ENCODE assay signal across 8 cellular contexts in genomic region chr17:15831182-15831581, GRCh38.
DNase-seq lines count a peak whose midpoint lies in the region; ATAC-seq, FAIRE-seq and TF ChIP-seq lines count a peak whose summit lies in the region.
"Not testable (repeated sequence)": the region's sequence is repeated elsewhere in the genome, so short reads cannot be mapped to it uniquely, and the experiment has no call there.

No MANE protein-coding gene starts in this region.

- not testable (repeated sequence) for TF ChIP-seq RAD21 in A549 (conservative IDR thresholded peaks at IDR 0.05 in 1 of 2, IDR thresholded peaks at IDR 0.05 in 1 of 2)

- peak overlapping the region; percentile 26 for H3K27ac Mint-ChIP-seq in activated naive CD8-positive, alpha-beta T cell treated with anti-CD3 and anti-CD28 coated beads for 36 hours

- H3K4me1 ChIP-seq in A549 = peaks cover 17% of the 10 kb centered on the region

- not testable (repeated sequence) for TF ChIP-seq POLR2A in A549 (IDR thresholded peaks at IDR 0.05; ENCODE audit: low read length)

- FAIRE-seq in A549 (lab: Jason Lieb, UNC) = not testable (repeated sequence)

- ATAC-seq in A549 = not testable (repeated sequence)
- ATAC-seq in GM18508 (IDR thresholded peaks at IDR 0.05; ENCODE audit: insufficient read depth, unreplicated experiment) (peak; percentile 89), GM21360 (IDR thresholded peaks at IDR 0.05; ENCODE audit: unreplicated experiment) (peak; percentile 91), HG02840 (IDR thresholded peaks at IDR 0.05; ENCODE audit: low FRiP score, unreplicated experiment) (peak; percentile 75), HG03460 (IDR thresholded peaks at IDR 0.05; ENCODE audit: unreplicated experiment) (peak; percentile 84)

- H3K9me3 ChIP-seq in A549 = not testable (repeated sequence)

- CTCF ChIA-PET in A549 (lab: Yijun Ruan, JAX) = interaction anchor here (1.1 to 4.1 kb wide), 2 partner anchors 116 to 167 kb away, joined by 3 to 60 read pairs; partner anchors contain the start of gene ADORA2B

- peaks cover 29% of the 10 kb centered on the region for H3K4me1 Mint-ChIP-seq in activated naive CD8-positive, alpha-beta T cell treated with anti-CD3 and anti-CD28 coated beads for 36 hours

- H3K4me3 Mint-ChIP-seq in activated naive CD8-positive, alpha-beta T cell treated with anti-CD3 and anti-CD28 coated beads for 36 hours = not testable (repeated sequence)

- not testable (repeated sequence) for TF ChIP-seq CTCF in A549 (IDR thresholded peaks at IDR 0.05)

- TF ChIP-seq EP300 in A549 (IDR thresholded peaks at IDR 0.05) = not testable (repeated sequence)

- peaks cover 10% of the 10 kb centered on the region for H3K27me3 Mint-ChIP-seq in activated naive CD8-positive, alpha-beta T cell treated with anti-CD3 and anti-CD28 coated beads for 36 hours

- not testable (repeated sequence) for H3K36me3 Mint-ChIP-seq in activated naive CD8-positive, alpha-beta T cell treated with anti-CD3 and anti-CD28 coated beads for 36 hours

- not testable (repeated sequence) for H3K9me3 Mint-ChIP-seq in activated naive CD8-positive, alpha-beta T cell treated with anti-CD3 and anti-CD28 coated beads for 36 hours

- POLR2A ChIA-PET in A549 (lab: Yijun Ruan, JAX) = not testable (repeated sequence)

- not testable (repeated sequence) for H3K27ac ChIP-seq in A549

- not testable (repeated sequence) for H3K4me3 ChIP-seq in A549

- WGBS in A549 (ENCODE audit: missing lambda C conversion rate) = 57% methylated on average over 6 of the region's 6 CpGs

- DNase-seq in A549 (ENCODE audit: low read depth in 1 of 2, low spot score in 1 of 2) (peak in 1 of 2 experiments; percentile 23), RPMI7951 (ENCODE audit: low read depth) (peak; percentile 77), iris pigment epithelial cell (ENCODE audit: low read depth) (peak; percentile 79)
- DNase-seq in activated naive CD8-positive, alpha-beta T cell treated with anti-CD3 and anti-CD28 coated beads for 36 hours = peak; percentile 42

- not testable (repeated sequence) for H3K4me2 ChIP-seq in A549

TF ChIP-seq in A549, 52 proteins besides CTCF, POLR2A, EP300 and RAD21:
- TF ChIP-seq MAFK (IDR thresholded peaks at IDR 0.05; ENCODE audit: partially characterized antibody) = peak; percentile 5
